In the genomic region with DNA sequence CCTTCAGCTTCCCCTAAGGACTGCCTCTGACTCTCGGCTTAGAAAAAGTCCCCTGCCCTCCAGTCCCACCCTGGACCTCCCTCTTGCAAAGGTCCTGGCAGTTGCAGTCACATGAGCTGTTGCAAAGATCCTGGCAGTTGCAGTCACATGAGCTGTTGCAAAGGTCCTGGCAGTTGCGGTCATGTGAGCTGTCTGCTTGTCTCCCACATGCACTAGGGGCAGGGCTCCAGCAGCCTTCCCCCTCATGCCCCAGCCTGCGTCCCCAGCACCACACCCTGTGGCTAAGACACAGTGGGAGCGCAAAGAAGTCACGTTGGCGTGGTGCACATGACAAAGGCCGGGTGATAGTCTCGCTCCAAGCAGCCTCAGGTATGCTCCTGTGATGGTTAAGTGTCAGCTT, we compare ENCODE assay signal across 26 cellular contexts.
"Had no signal": no experiment of that assay in that cellular context is flagged by ENCODE, and none has a peak within 500 bp of the region (broad histone marks: within the 10 kb centered on the region; RNA-seq: fewer than 3 reads in every experiment).

No MANE protein-coding gene starts in this region.

- H3K27me3 Mint-ChIP-seq: activated naive CD4-positive, alpha-beta T cell treated with anti-CD3 and anti-CD28 coated beads, Interleukin-2, amount 10 ng/mL, durations not matched to agents 7 days and 5 days; activated naive CD8-positive, alpha-beta T cell treated with anti-CD3 and anti-CD28 coated beads for 36 hours had no signal

- H3K36me3 ChIP-seq: brain microvascular endothelial cell, cardiac muscle cell, Peyer's patch, SJSA1 had no signal

- H3K4me3 ChIP-seq: cardiac muscle cell, Peyer's patch, SJSA1 had no signal

- H3K36me3 Mint-ChIP-seq: activated naive CD4-positive, alpha-beta T cell treated with anti-CD3 and anti-CD28 coated beads, Interleukin-2, amount 10 ng/mL, durations not matched to agents 7 days and 5 days; activated naive CD8-positive, alpha-beta T cell treated with anti-CD3 and anti-CD28 coated beads for 36 hours had no signal

- H3K4me3 Mint-ChIP-seq: activated naive CD4-positive, alpha-beta T cell treated with anti-CD3 and anti-CD28 coated beads, Interleukin-2, amount 10 ng/mL, durations not matched to agents 7 days and 5 days; activated naive CD8-positive, alpha-beta T cell treated with anti-CD3 and anti-CD28 coated beads for 36 hours; activated T-cell treated with anti-CD3 and anti-CD28 coated beads, Interleukin-2, amount 50 U/mL, for 72 hours; T-helper 2 cell treated with Interferon-gamma antibody and Interleukin-4, amounts not matched to agents 5 μg/mL and 100 μg/mL, for 36 hours had no signal

- H3K27ac ChIP-seq: brain microvascular endothelial cell, cardiac muscle cell, Peyer's patch, RWPE1, SJSA1 had no signal

- H3K9me3 Mint-ChIP-seq: activated naive CD4-positive, alpha-beta T cell treated with anti-CD3 and anti-CD28 coated beads, Interleukin-2, amount 10 ng/mL, durations not matched to agents 7 days and 5 days; activated naive CD8-positive, alpha-beta T cell treated with anti-CD3 and anti-CD28 coated beads for 36 hours; activated T-cell treated with anti-CD3 and anti-CD28 coated beads, Interleukin-2, amount 50 U/mL, for 72 hours; activated T-helper 2 cell treated with anti-CD3 and anti-CD28 coated beads, Interferon-gamma antibody, Interleukin-2, Interleukin-4, amounts not matched to agents 10 μg/mL and 5 μg/mL and 100 μg/mL, durations not matched to agents 14 hours and 24 hours and 36 hours; T-helper 2 cell treated with Interferon-gamma antibody and Interleukin-4, amounts not matched to agents 5 μg/mL and 100 μg/mL, for 36 hours had no signal

- H3K27me3 ChIP-seq: brain microvascular endothelial cell, cardiac muscle cell, Peyer's patch had no signal

- H3K27ac Mint-ChIP-seq: activated naive CD4-positive, alpha-beta T cell treated with anti-CD3 and anti-CD28 coated beads, Interleukin-2, amount 10 ng/mL, durations not matched to agents 7 days and 5 days; activated naive CD8-positive, alpha-beta T cell treated with anti-CD3 and anti-CD28 coated beads for 36 hours; activated T-cell treated with anti-CD3 and anti-CD28 coated beads, Interleukin-2, amount 50 U/mL, for 72 hours; activated T-helper 2 cell treated with anti-CD3 and anti-CD28 coated beads, Interferon-gamma antibody, Interleukin-2, Interleukin-4, amounts not matched to agents 10 μg/mL and 5 μg/mL and 100 μg/mL, durations not matched to agents 14 hours and 24 hours and 36 hours; T-helper 2 cell treated with Interferon-gamma antibody and Interleukin-4, amounts not matched to agents 5 μg/mL and 100 μg/mL, for 36 hours had no signal

- H3K9me3 ChIP-seq: SJSA1 had no signal

- H3K4me1 ChIP-seq: Peyer's patch, SJSA1 had no signal

- ATAC-seq: activated T-cell treated with anti-CD3 and anti-CD28 coated beads, Interleukin-2, amount 50 U/mL, for 72 hours; SK-N-SH treated with all-trans-retinoic acid at 6 μM for 48 hours had no signal

- DNase-seq: activated CD4-positive, alpha-beta T cell treated with anti-CD3 and anti-CD28 coated beads for 48 hours; activated CD4-positive, alpha-beta T cell treated with anti-CD3 and anti-CD28 coated beads, Interleukin-2, amount 50 U/mL, for 48 hours; activated CD4-positive, CD25-positive, alpha-beta regulatory T cell treated with anti-CD3 and anti-CD28 coated beads, Interleukin-2, amount 50 U/mL, for 72 hours; activated gamma-delta T cell treated with Interleukin-2 at 50 U/mL for 16 hours; activated naive CD4-positive, alpha-beta T cell treated with anti-CD3 and anti-CD28 coated beads, Interleukin-2, amount 10 ng/mL, durations not matched to agents 7 days and 5 days; activated naive CD8-positive, alpha-beta T cell treated with anti-CD3 and anti-CD28 coated beads for 36 hours; activated T-cell treated with anti-CD3 and anti-CD28 coated beads for 4 hours; activated T-cell treated with anti-CD3 and anti-CD28 coated beads, Interleukin-2, amount 50 U/mL, for 72 hours; brain microvascular endothelial cell; Kasumi-1; KBM-7; NCI-H1105 treated with DMSO at 0.1 percent for 48 hours; NCI-H146; NCI-H187 treated with DMSO at 0.1 percent for 48 hours; NCI-H2081 treated with DMSO at 0.1 percent for 48 hours; NCI-H446; NCI-H524; Peyer's patch; SHP77; SW 1271 had no signal

- H3K4me1 Mint-ChIP-seq: activated naive CD4-positive, alpha-beta T cell treated with anti-CD3 and anti-CD28 coated beads, Interleukin-2, amount 10 ng/mL, durations not matched to agents 7 days and 5 days; activated naive CD8-positive, alpha-beta T cell treated with anti-CD3 and anti-CD28 coated beads for 36 hours had no signal
